ENCODE assay signal across 8 cellular contexts in the genomic region with DNA sequence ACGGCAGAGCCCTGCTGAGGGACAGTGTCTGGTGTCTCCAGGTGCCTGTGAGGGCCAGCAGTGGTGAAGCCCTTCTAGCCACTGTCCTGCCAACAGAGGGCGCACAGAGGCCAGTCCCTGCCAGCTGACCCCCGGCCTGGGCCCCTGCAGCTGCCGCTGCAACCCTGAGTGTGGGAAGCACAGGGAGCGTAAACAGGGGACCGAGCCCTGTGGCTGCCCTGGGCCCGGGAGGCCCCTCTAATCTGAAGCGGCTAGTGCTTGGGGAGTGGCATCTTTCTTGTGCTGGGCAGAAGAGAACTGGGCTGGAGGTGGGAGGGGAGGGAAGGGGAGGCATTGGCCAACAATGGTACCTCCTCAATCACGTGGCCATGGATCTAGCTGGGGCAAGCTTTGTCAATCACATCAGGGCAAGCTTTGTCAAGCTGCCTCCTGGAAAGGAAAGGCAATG. TPM values are rescaled to one million over a fixed set of nuclear protein-coding genes. Genes with fewer than 3 reads are reported as not detected.
DNase-seq lines count a peak whose midpoint lies in the region; ATAC-seq, FAIRE-seq and TF ChIP-seq lines count a peak whose summit lies in the region.

No MANE protein-coding gene starts in this region.

- H3K27me3 Mint-ChIP-seq in CD4-positive, alpha-beta memory T cell, result no peaks in the 10 kb centered on the region
- H3K27me3 Mint-ChIP-seq in HFFc6 (ENCODE audit: insufficient read depth), result peaks cover 2% of the 10 kb centered on the region; the same call in 1 of the 2 replicates

- H3K36me3 ChIP-seq in CD4-positive, alpha-beta memory T cell (ENCODE audit: insufficient read depth, low read length), result no peaks in the 10 kb centered on the region
- H3K36me3 ChIP-seq in OCI-LY7 (ENCODE audit: insufficient read depth, low read length), result peaks cover 25% of the 10 kb centered on the region; the same call in 1 of the 2 replicates

- peaks cover 0 to under 1% (median 0%) of the 10 kb centered on the region in 8 donors for H3K9me3 Mint-ChIP-seq in CD4-positive, alpha-beta memory T cell
- no peaks in the 10 kb centered on the region for H3K9me3 Mint-ChIP-seq in HFFc6

- no peak overlapping the region for H3K4me3 Mint-ChIP-seq in CD4-positive, alpha-beta memory T cell
- no peak overlapping the region for H3K4me3 Mint-ChIP-seq in HFFc6

- H3K27me3 ChIP-seq in CD4-positive, alpha-beta memory T cell (ENCODE audit: insufficient read depth, low read length), result no peaks in the 10 kb centered on the region

- BruUV-seq in OCI-LY7 (replicated peaks; lab: Mats Ljungman, UMichigan), result no TSS peak

- CTCF ChIA-PET in CD4-positive, alpha-beta memory T cell (lab: Charles Lee; ENCODE audit: partially characterized antibody), result interaction anchor here (0.6 to 3.7 kb wide), 5 partner anchors 9 to 96 kb away, joined by 3 to 15 read pairs (median 4); no protein-coding TSS in a partner anchor
- CTCF ChIA-PET in OCI-LY7 (lab: Charles Lee; ENCODE audit: unreplicated experiment), result no interaction called here

- H3K36me3 Mint-ChIP-seq in CD4-positive, alpha-beta memory T cell, result peaks cover 0 to 2% of the 10 kb centered on the region in 2 donors
- H3K36me3 Mint-ChIP-seq in HFFc6 (ENCODE audit: low read depth), result no peaks in the 10 kb centered on the region

- no peak for DNase-seq in CD4-positive, alpha-beta memory T cell
- peak; percentile 15 for DNase-seq in HFFc6
- DNase-seq in OCI-LY7 (ENCODE audit: low spot score), result peak; percentile 64
- peak; percentile 92 for DNase-seq in ecto neural progenitor cell (ENCODE audit: low spot score)
- DNase-seq in medulla oblongata (ENCODE audit: extremely low spot score), result peak; percentile 86
- peak; percentile 54 for DNase-seq in urothelium cell line (ENCODE audit: low spot score)
- DNase-seq in T-helper 9 cell, result no peak

- peak overlapping the region in 5 of 7 donors; percentile 25 to 83 (median 64) for H3K27ac Mint-ChIP-seq in CD4-positive, alpha-beta memory T cell
- no peak overlapping the region for H3K27ac Mint-ChIP-seq in HFFc6

- peaks cover 23 to 57% (median 46%) of the 10 kb centered on the region in 4 donors for H3K4me1 Mint-ChIP-seq in CD4-positive, alpha-beta memory T cell
- peaks cover 54% of the 10 kb centered on the region for H3K4me1 Mint-ChIP-seq in HFFc6 (ENCODE audit: low read depth)

- no peak overlapping the region for H3K4me2 ChIP-seq in OCI-LY7 (ENCODE audit: low read length)

- no peak overlapping the region for H2AFZ ChIP-seq in OCI-LY7 (ENCODE audit: low read length)

- H3K4me3 ChIP-seq in CD4-positive, alpha-beta memory T cell (ENCODE audit: low read length in 2 of 2), result no peak overlapping the region
- no peak overlapping the region for H3K4me3 ChIP-seq in OCI-LY7 (ENCODE audit: low read depth, low read length, poor library complexity, severe bottlenecking)

- intact Hi-C loops in CD4-positive, alpha-beta memory T cell (cut with micrococcal nuclease), result no loop called here
- intact Hi-C loops in OCI-LY7 (cut with micrococcal nuclease; ENCODE audit: unreplicated experiment), result loop anchor here (2.0 kb wide), 1 partner anchor 36 kb away; the partner anchor contains the start of genes ARL3 and SFXN2

- FAIRE-seq in urothelium cell line (lab: Jason Lieb, UNC), result no peak

- H3K4me1 ChIP-seq in CD4-positive, alpha-beta memory T cell (ENCODE audit: insufficient read depth, low read length), result peaks cover 41% of the 10 kb centered on the region
- H3K4me1 ChIP-seq in OCI-LY7 (ENCODE audit: insufficient read depth, low read length, poor library complexity, severe bottlenecking), result peaks cover 22% of the 10 kb centered on the region

- H3K79me2 ChIP-seq in OCI-LY7 (ENCODE audit: insufficient read depth, low read depth, low read length), result no peaks in the 10 kb centered on the region

- TF ChIP-seq CTCF in HFFc6 (IDR thresholded peaks at IDR 0.05) (peak; percentile 85), OCI-LY7 (conservative IDR thresholded peaks at IDR 0.05; ENCODE audit: low read length) (peak; percentile 75)

- H3K27ac ChIP-seq in CD4-positive, alpha-beta memory T cell (ENCODE audit: low read depth, low read length), result no peak overlapping the region
- no peak overlapping the region for H3K27ac ChIP-seq in OCI-LY7 (ENCODE audit: low read depth, low read length, poor library complexity, severe bottlenecking)

- POLR2A ChIA-PET in CD4-positive, alpha-beta memory T cell (lab: Charles Lee; ENCODE audit: partially characterized antibody), result interaction anchor here (0.8 to 13.6 kb wide), 3 partner anchors 24 to 44 kb away, joined by 3 to 431 read pairs (median 3); partner anchors contain the start of genes ARL3, SFXN2 and TRIM8
- POLR2A ChIA-PET in OCI-LY7 (lab: Charles Lee), result interaction anchor here (0.5 to 1.4 kb wide), 4 partner anchors 13 to 40 kb away, joined by 3 to 6 read pairs (median 4); no protein-coding TSS in a partner anchor

- H3K9me3 ChIP-seq in CD4-positive, alpha-beta memory T cell (ENCODE audit: control insufficient read depth in 1 of 2, low read length in 2 of 2), result no peaks in the 10 kb centered on the region
- H3K9me3 ChIP-seq in OCI-LY7 (ENCODE audit: low read length), result no peaks in the 10 kb centered on the region

- ATAC-seq in HG03354 (IDR thresholded peaks at IDR 0.05; ENCODE audit: poor library complexity, severe bottlenecking, unreplicated experiment), result no peak

- no peaks in the 10 kb centered on the region for H4K20me1 ChIP-seq in OCI-LY7 (ENCODE audit: insufficient read depth, low read length)

- H3K9me2 ChIP-seq in OCI-LY7 (ENCODE audit: insufficient read depth, low read length), result no peaks in the 10 kb centered on the region

RNA-seq across cellular contexts. Expression of gene TRIM8, which starts 34.6 kb away (rescaled TPM):
- total RNA-seq in CD4-positive, alpha-beta memory T cell, result 10 to 100 TPM; 68.4 to 71.6 TPM
- polyA plus RNA-seq in CD4-positive, alpha-beta memory T cell, result 10 to 100 TPM; 33.0 to 56.4 TPM
- 100 to 1,000 TPM; 123 to 148 (median 135) TPM for total RNA-seq in HFFc6 (2021; fragmentation: NEBNext Ultra II Directional; extraction: Animal tissue kit (Norgen Biotek cat#: 25700))
- total RNA-seq in OCI-LY7 (2014; rRNA removed; shearing (Covaris generic)), result 54.2 and 67.3 TPM in 2 replicates
- 73.1 and 92.1 TPM in 2 replicates for total RNA-seq in OCI-LY7 (2022)

RNA-seq across cellular contexts. Expression of gene ARL3, which starts 35.3 kb away (rescaled TPM):
- 1 to 10 TPM; 3.7 to 4.0 TPM for total RNA-seq in CD4-positive, alpha-beta memory T cell
- polyA plus RNA-seq in CD4-positive, alpha-beta memory T cell, result 1 to 10 TPM; 5.8 to 7.3 TPM
- total RNA-seq in HFFc6 (2021; fragmentation: NEBNext Ultra II Directional; extraction: Animal tissue kit (Norgen Biotek cat#: 25700)), result 10 to 100 TPM; 13.2 to 18.4 (median 16.8) TPM
- total RNA-seq in OCI-LY7 (2014; rRNA removed; shearing (Covaris generic)), result 7.3 and 8.1 TPM in 2 replicates
- total RNA-seq in OCI-LY7 (2022), result 11.7 and 12.5 TPM in 2 replicates

RNA-seq across cellular contexts. Expression of gene SFXN2, which starts 35.6 kb away (rescaled TPM):
- 10 to 100 TPM; 20.2 to 21.7 TPM for total RNA-seq in CD4-positive, alpha-beta memory T cell
- 10 to 100 TPM in 1 of 2 donors, 1 to 10 TPM in 1; 9.5 to 11.4 TPM for polyA plus RNA-seq in CD4-positive, alpha-beta memory T cell
- 1 to 10 TPM; 2.2 to 4.4 (median 3.5) TPM for total RNA-seq in HFFc6 (2021; fragmentation: NEBNext Ultra II Directional; extraction: Animal tissue kit (Norgen Biotek cat#: 25700))
- 26.9 and 38.1 TPM in 2 replicates for total RNA-seq in OCI-LY7 (2014; rRNA removed; shearing (Covaris generic))
- total RNA-seq in OCI-LY7 (2022), result 43.0 and 45.1 TPM in 2 replicates

Comparison
In these comparisons a context has a peak if more than half of its experiments do, and no peak if none do; other contexts are left out.
1. DNase-seq: peak in HFFc6 (single experiment), OCI-LY7 (single experiment), ecto neural progenitor cell (single experiment), medulla oblongata (single experiment) and urothelium cell line (single experiment); none in CD4-positive, alpha-beta memory T cell (0 of 5) and T-helper 9 cell (single experiment).